8 cellular contexts compared by ENCODE assay signal in the genomic region with DNA sequence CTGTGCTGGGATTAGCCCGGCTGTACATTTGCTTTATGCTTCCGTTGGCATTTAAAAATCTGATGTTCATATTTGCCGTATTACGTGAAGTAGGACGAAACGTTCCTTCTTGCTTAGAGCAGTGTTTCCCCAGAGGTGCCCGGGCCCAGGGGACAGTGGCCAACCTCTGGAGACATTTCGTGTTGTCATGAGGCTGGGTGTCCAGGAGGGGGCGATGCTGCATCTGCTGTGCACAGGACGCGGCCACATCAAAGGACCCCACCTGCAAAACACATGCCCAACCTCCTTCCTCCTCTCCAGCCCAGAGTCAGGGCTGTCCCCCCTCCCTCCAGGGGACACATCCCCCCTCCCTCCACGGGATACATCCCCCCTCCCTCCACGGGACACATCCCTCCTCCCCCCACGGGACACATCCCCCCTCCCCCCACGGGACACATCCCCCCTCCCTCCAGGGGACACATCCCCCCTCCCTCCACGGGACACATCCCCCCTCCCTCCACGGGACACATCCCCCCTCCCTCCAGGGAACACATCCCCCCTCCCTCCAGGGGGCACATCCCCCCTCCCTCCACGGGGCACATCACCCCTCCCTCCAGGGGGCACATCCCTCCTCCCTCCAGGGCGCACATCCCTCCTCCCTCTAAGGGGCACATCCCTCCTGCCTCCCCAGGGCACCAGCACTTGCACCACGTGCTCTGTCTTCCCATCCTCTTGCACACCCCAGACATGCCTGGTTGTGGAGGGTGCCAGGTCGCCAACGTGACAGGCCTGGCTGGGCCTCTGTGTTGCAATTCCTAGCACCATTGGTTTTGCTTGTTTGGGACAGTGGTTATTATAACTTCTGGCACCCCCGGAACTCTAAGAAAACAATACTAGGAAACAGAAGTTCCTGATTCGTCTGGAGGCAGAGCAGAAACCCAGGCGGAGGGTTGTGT. TPM values are rescaled to one million over a fixed set of nuclear protein-coding genes. Genes with fewer than 3 reads are reported as not detected.
DNase-seq lines count a peak whose midpoint lies in the region; TF ChIP-seq lines count a peak whose summit lies in the region.

No MANE protein-coding gene starts in this region.

- in situ Hi-C loops in transverse colon (cut with MboI; ENCODE audit: low pct_ligation_motif_present in 1 of 4, low pct_unique_long_range_greater_than_20kb in 1 of 4, low sequenced_read_pairs in 3 of 4) = no loop called here

- peak overlapping the region; percentile 91 for H3K4me3 Mint-ChIP-seq in activated naive CD4-positive, alpha-beta T cell treated with anti-CD3 and anti-CD28 coated beads for 36 hours

- peaks cover 21% of the 10 kb centered on the region for H3K4me1 Mint-ChIP-seq in activated naive CD4-positive, alpha-beta T cell treated with anti-CD3 and anti-CD28 coated beads for 36 hours (ENCODE audit: low read depth)

- H3K27me3 ChIP-seq in SJCRH30 (no peaks in the 10 kb centered on the region; the same call in 1 of the 2 replicates), trophoblast cell (ENCODE audit: insufficient read depth, low read length) (no peaks in the 10 kb centered on the region), transverse colon (no peaks in the 10 kb centered on the region)

- peaks cover 6% of the 10 kb centered on the region for H3K36me3 Mint-ChIP-seq in activated naive CD4-positive, alpha-beta T cell treated with anti-CD3 and anti-CD28 coated beads for 36 hours (ENCODE audit: low read depth)

- no peak for TF ChIP-seq EP300 in transverse colon (IDR thresholded peaks at IDR 0.05; ENCODE audit: low read depth)

- H3K9ac ChIP-seq in trophoblast cell (ENCODE audit: low read length) = no peak overlapping the region

- CTCF ChIA-PET in activated naive CD4-positive, alpha-beta T cell treated with anti-CD3 and anti-CD28 coated beads for 36 hours (lab: Charles Lee) = interaction anchor here (0.9 kb wide), 1 partner anchor 409 kb away, joined by 3 read pairs; no protein-coding TSS in a partner anchor

- no peak for TF ChIP-seq POLR2A in transverse colon (IDR thresholded peaks at IDR 0.05)

- no peak overlapping the region for H2AFZ ChIP-seq in trophoblast cell (ENCODE audit: insufficient read depth, low read length, poor library complexity)

- no peaks in the 10 kb centered on the region for H3K9me3 ChIP-seq in SJCRH30 (replicated peaks)
- H3K9me3 ChIP-seq in trophoblast cell (ENCODE audit: insufficient read depth, low read depth, low read length) = peaks cover 2% of the 10 kb centered on the region
- H3K9me3 ChIP-seq in transverse colon = no peaks in the 10 kb centered on the region

- H3K23ac ChIP-seq in trophoblast cell (ENCODE audit: low read length) = no peak overlapping the region

- peaks cover 12% of the 10 kb centered on the region for H3K79me1 ChIP-seq in trophoblast cell (ENCODE audit: low read length)

- intact Hi-C loops in activated naive CD4-positive, alpha-beta T cell treated with anti-CD3 and anti-CD28 coated beads for 36 hours (cut with micrococcal nuclease) = loop anchor here (1.0 to 5.0 kb wide), 5 partner anchors 46 to 409 kb away; no protein-coding TSS in a partner anchor
- intact Hi-C loops in transverse colon (cut with DNase I; ENCODE audit: low total_unique reads) = loop anchor here (1.0 to 2.0 kb wide), 2 partner anchors 47 to 410 kb away; partner anchors contain the start of gene GAS6

- H3K27ac ChIP-seq in SJCRH30 (no peak overlapping the region), trophoblast cell (ENCODE audit: low read depth, low read length) (no peak overlapping the region), transverse colon (peak overlapping the region in 1 of 4 donors; percentile 5)

- H2BK5ac ChIP-seq in trophoblast cell (ENCODE audit: low read depth, low read length, poor library complexity) = no peak overlapping the region

- peaks cover 21% of the 10 kb centered on the region for H3K4me1 ChIP-seq in SJCRH30
- peaks cover 15 to 18% of the 10 kb centered on the region in 2 experiments for H3K4me1 ChIP-seq in trophoblast cell (ENCODE audit: control insufficient read depth in 1 of 2, insufficient read depth in 2 of 2, low read length in 2 of 2)
- peaks cover 9 to 24% (median 19%) of the 10 kb centered on the region in 4 donors for H3K4me1 ChIP-seq in transverse colon

- no peaks in the 10 kb centered on the region for H3K79me2 ChIP-seq in trophoblast cell (ENCODE audit: control insufficient read depth, insufficient read depth, low read length, poor library complexity)

- no peak overlapping the region for H4K12ac ChIP-seq in trophoblast cell (ENCODE audit: low read depth, low read length)

- no peaks in the 10 kb centered on the region for H3K9me3 Mint-ChIP-seq in activated naive CD4-positive, alpha-beta T cell treated with anti-CD3 and anti-CD28 coated beads for 36 hours

- H3K4ac ChIP-seq in trophoblast cell (ENCODE audit: low read depth, low read length) = no peak overlapping the region

- H2BK120ac ChIP-seq in trophoblast cell (ENCODE audit: insufficient read depth, low read length, poor library complexity) = no peak overlapping the region

- peak; percentile 2 to 8 for DNase-seq in NOMO-1 (lab: John Stamatoyannopoulos, UW; ENCODE audit: unreplicated experiment in 2 of 2)
- DNase-seq in NOMO-1 treated with dmso at 0.1 percent for 144 hours (lab: John Stamatoyannopoulos, UW; ENCODE audit: unreplicated experiment) = no peak
- DNase-seq in SJCRH30 = peak; percentile 80 to 82
- DNase-seq in activated naive CD4-positive, alpha-beta T cell treated with anti-CD3 and anti-CD28 coated beads for 36 hours = peak; percentile 94
- DNase-seq in glomerular endothelial cell (ENCODE audit: extremely low read depth, low read depth, low spot score) = peak; percentile 61
- peak; percentile 60 to 77 for DNase-seq in trophoblast cell
- peak; percentile 94 for DNase-seq in transverse colon

- no peak overlapping the region for H3K27ac Mint-ChIP-seq in activated naive CD4-positive, alpha-beta T cell treated with anti-CD3 and anti-CD28 coated beads for 36 hours

- WGBS in trophoblast cell (ENCODE audit: extremely low coverage, insufficient coverage, insufficient read length) = no CpG with 5 or more reads among the region's 25 CpGs
- WGBS in transverse colon (ENCODE audit: low coverage in 1 of 2), 2 donors = 5 to 34% methylated on average over 6 to 18 of the region's 25 CpGs

- H4K8ac ChIP-seq in trophoblast cell (ENCODE audit: low read depth, low read length) = no peak overlapping the region

- no peak overlapping the region for H3K4me2 ChIP-seq in trophoblast cell (ENCODE audit: low read length)

- H3K27me3 Mint-ChIP-seq in activated naive CD4-positive, alpha-beta T cell treated with anti-CD3 and anti-CD28 coated beads for 36 hours (ENCODE audit: low read depth) = no peaks in the 10 kb centered on the region

- H2BK12ac ChIP-seq in trophoblast cell (ENCODE audit: low read length) = no peak overlapping the region

- H3K18ac ChIP-seq in trophoblast cell (ENCODE audit: low read length) = no peak overlapping the region

- TF ChIP-seq CTCF in LNCAP (IDR thresholded peaks at IDR 0.05) (peak; percentile 71), transverse colon (IDR thresholded peaks at IDR 0.05) (peak; percentile 83 to 94 (median 86))

- H3K4me3 ChIP-seq in SJCRH30 = no peak overlapping the region
- H3K4me3 ChIP-seq in trophoblast cell (ENCODE audit: low read depth, low read length) = no peak overlapping the region
- no peak overlapping the region for H3K4me3 ChIP-seq in transverse colon

- peak overlapping the region; percentile 6 for H3K14ac ChIP-seq in trophoblast cell (ENCODE audit: low read length)

- peak overlapping the region; percentile 47 for H4K91ac ChIP-seq in trophoblast cell (ENCODE audit: low read depth, low read length)

- H3K36me3 ChIP-seq in SJCRH30 (no peaks in the 10 kb centered on the region), trophoblast cell (ENCODE audit: control insufficient read depth in 1 of 2, insufficient read depth in 2 of 2, low read length in 2 of 2) (peaks cover 0 to 3% of the 10 kb centered on the region in 2 experiments), transverse colon (no peaks in the 10 kb centered on the region)

- no peak overlapping the region for H2AK5ac ChIP-seq in trophoblast cell (ENCODE audit: low read length)

RNA-seq across cellular contexts. Expression of gene GAS6, which starts 46.7 kb away (rescaled TPM):
- 0.10 and 0.14 TPM in 2 replicates for total RNA-seq in SJCRH30 (2014; rRNA removed; shearing (Covaris generic))
- total RNA-seq in activated naive CD4-positive, alpha-beta T cell treated with anti-CD3 and anti-CD28 coated beads for 36 hours = 1 to 10 TPM; 1.7 to 3.2 TPM
- total RNA-seq in glomerular endothelial cell = 134 and 165 TPM in 2 replicates
- 15.7 and 17.6 TPM in 2 replicates for polyA plus RNA-seq in trophoblast cell (2013)
- 100 to 1,000 TPM; 152 to 284 (median 169) TPM for total RNA-seq in transverse colon

RNA-seq across cellular contexts. Expression of gene TMEM255B, which starts 58.2 kb away (rescaled TPM):
- total RNA-seq in SJCRH30 (2014; rRNA removed; shearing (Covaris generic)) = not detected in 2 replicates
- 1 to 10 TPM; 1.1 TPM for total RNA-seq in activated naive CD4-positive, alpha-beta T cell treated with anti-CD3 and anti-CD28 coated beads for 36 hours
- 64.3 and 79.0 TPM in 2 replicates for total RNA-seq in glomerular endothelial cell
- 0.75 and 0.83 TPM in 2 replicates for polyA plus RNA-seq in trophoblast cell (2013)
- total RNA-seq in transverse colon = 10 to 100 TPM in 2 of 4 donors, 1 to 10 TPM in 1, under 1 TPM in 1; 0.79 to 27.7 (median 9.4) TPM

Comparison
In these comparisons a context has a peak if more than half of its experiments do, and no peak if none do; other contexts are left out.
1. RNA of gene GAS6, which starts 46.7 kb away (total RNA-seq): 152 to 284 TPM in transverse colon and 134 to 165 TPM in glomerular endothelial cell; 1.7 to 3.2 TPM in activated naive CD4-positive, alpha-beta T cell treated with anti-CD3 and anti-CD28 coated beads for 36 hours and 0.10 to 0.14 TPM in SJCRH30; every median in the first group is over 10 times any median in the second.